In genomic region chr22:39355805-39356204, GRCh38 we compare ENCODE assay signal across 2 cellular contexts.
A peak's percentile ranks its signal among the peaks of the same experiment; 100 is the strongest.
TF ChIP-seq lines count a peak whose summit lies in the region.

No MANE protein-coding gene starts in this region.

TF ChIP-seq in HEK293, 187 proteins besides CTCF, POLR2A, EP300 and RAD21:
- peak; percentile 82 for TF ChIP-seq PRDM1 (tag by site-specific recombination; IDR thresholded peaks at IDR 0.05)
TF ChIP-seq in HEK293: peak in this region for 1; not testable (repeated sequence) for 186.

TF ChIP-seq in K562, 482 proteins besides CTCF, POLR2A, EP300 and RAD21:
- peak; percentile 21; the same call in 1 of the 2 replicates for TF ChIP-seq CEBPB (tag; IDR thresholded peaks at IDR 0.05)
